In genomic region chr1:198234511-198235251, GRCh38 we compare ENCODE assay signal across 8 cellular contexts.
DNase-seq lines count a peak whose midpoint lies in the region; ATAC-seq, FAIRE-seq and TF ChIP-seq lines count a peak whose summit lies in the region.

No MANE protein-coding gene starts in this region.

- DNase-seq in KBM-7 (peak; percentile 32), endothelial cell of umbilical vein (ENCODE audit: low read depth, low spot score) (peak; percentile 66), omental fat pad (ENCODE audit: low spot score) (no peak), suprapubic skin (ENCODE audit: low spot score in 2 of 2) (no peak), iPS-NIHi7 (ENCODE audit: extremely low spot score) (no peak), NCI-H1436 (lab: John Stamatoyannopoulos, UW) (no peak), AG08396 (ENCODE audit: low spot score) (no peak)

- intact Hi-C loops in endothelial cell of umbilical vein (cut with micrococcal nuclease), result loop anchor here (1.0 to 2.0 kb wide), 2 partner anchors 18 to 35 kb away; no protein-coding TSS in a partner anchor

- WGBS in suprapubic skin, result 40% methylated on average over 5 of the region's 5 CpGs

- H3K4me1 ChIP-seq in endothelial cell of umbilical vein (ENCODE audit: control insufficient read depth, extremely low read depth, insufficient read depth, low read length), result peaks cover 15% of the 10 kb centered on the region
- peaks cover 15% of the 10 kb centered on the region for H3K4me1 ChIP-seq in suprapubic skin

- peak overlapping the region; percentile 87 for H3K4me2 ChIP-seq in endothelial cell of umbilical vein (ENCODE audit: insufficient read depth, low read length)

- peak overlapping the region; percentile 12 for H3K9ac ChIP-seq in endothelial cell of umbilical vein (replicated peaks; ENCODE audit: extremely low read depth, insufficient read depth, low read length)

- no peaks in the 10 kb centered on the region for H3K27me3 ChIP-seq in endothelial cell of umbilical vein (ENCODE audit: control insufficient read depth in 2 of 2, insufficient read depth in 2 of 2, low read length in 2 of 2)
- no peaks in the 10 kb centered on the region for H3K27me3 ChIP-seq in suprapubic skin

- H3K27ac ChIP-seq in endothelial cell of umbilical vein (ENCODE audit: insufficient read depth, low read depth, low read length) (no peak overlapping the region), suprapubic skin (no peak overlapping the region)

- CTCF ChIA-PET in endothelial cell of umbilical vein (lab: Charles Lee), result interaction anchor here (0.6 to 0.8 kb wide), 2 partner anchors 9 to 81 kb away, joined by 3 read pairs; no protein-coding TSS in a partner anchor

- no peak overlapping the region for H2AFZ ChIP-seq in endothelial cell of umbilical vein (ENCODE audit: low read depth, low read length)

- TSS peak; percentile 39 for BruUV-seq in endothelial cell of umbilical vein (replicated peaks; lab: Mats Ljungman, UMichigan)

- H3K4me3 ChIP-seq in endothelial cell of umbilical vein (replicated peaks in 1 of 3; ENCODE audit: insufficient read depth in 1 of 3, low read depth in 1 of 3, low read length in 3 of 3) (peak overlapping the region in 2 of 3 experiments; percentile 19 to 77), suprapubic skin (no peak overlapping the region)

- no peak for TF ChIP-seq EP300 in suprapubic skin (IDR thresholded peaks at IDR 0.05)

- no peaks in the 10 kb centered on the region for H3K36me3 ChIP-seq in endothelial cell of umbilical vein (ENCODE audit: control insufficient read depth in 2 of 2, extremely low read depth in 1 of 2, insufficient read depth in 2 of 2, low read length in 2 of 2)
- peaks cover 12% of the 10 kb centered on the region for H3K36me3 ChIP-seq in suprapubic skin

- TF ChIP-seq POLR2A in endothelial cell of umbilical vein (IDR thresholded peaks at IDR 0.05; ENCODE audit: low read depth, low read length) (no peak), suprapubic skin (IDR thresholded peaks at IDR 0.05) (no peak)

- ATAC-seq in GM19043 (IDR thresholded peaks at IDR 0.05; ENCODE audit: low read depth, unreplicated experiment) (peak; percentile 57), omental fat pad (ENCODE audit: low FRiP score) (peak; percentile 82)

- H3K9me3 ChIP-seq in endothelial cell of umbilical vein (replicated peaks; ENCODE audit: control insufficient read depth, insufficient read depth, low read length), result no peaks in the 10 kb centered on the region
- no peaks in the 10 kb centered on the region for H3K9me3 ChIP-seq in suprapubic skin

- peaks cover 22% of the 10 kb centered on the region for H4K20me1 ChIP-seq in endothelial cell of umbilical vein (replicated peaks; ENCODE audit: control insufficient read depth, extremely low read depth, insufficient read depth, low read length)

- POLR2A ChIA-PET in endothelial cell of umbilical vein (lab: Charles Lee), result no interaction called here

- H3K79me2 ChIP-seq in endothelial cell of umbilical vein (ENCODE audit: control insufficient read depth, insufficient read depth, low read length), result peaks cover 35% of the 10 kb centered on the region

- no peak for TF ChIP-seq CTCF in endothelial cell of umbilical vein (IDR thresholded peaks at IDR 0.05; ENCODE audit: extremely low read depth in 1 of 2, insufficient read depth in 1 of 2, low read depth in 1 of 2, low read length in 2 of 2)
- no peak for TF ChIP-seq CTCF in omental fat pad (IDR thresholded peaks at IDR 0.05)
- no peak for TF ChIP-seq CTCF in suprapubic skin (IDR thresholded peaks at IDR 0.05)

- H3K9me1 ChIP-seq in endothelial cell of umbilical vein (replicated peaks; ENCODE audit: control insufficient read depth, extremely low read depth, insufficient read depth, low read length), result no peaks in the 10 kb centered on the region

- FAIRE-seq in endothelial cell of umbilical vein (lab: Jason Lieb, UNC), result peak; percentile 73

- in situ Hi-C loops in KBM-7 (cut with MboI; ENCODE audit: low pct_unique_long_range_greater_than_20kb, low sequenced_read_pairs), result no loop called here

- dilution Hi-C loops in endothelial cell of umbilical vein (cut with MboI; ENCODE audit: extremely low pct_ligation_motif_present, low sequenced_read_pairs), result no loop called here

TF ChIP-seq in endothelial cell of umbilical vein, 7 proteins besides CTCF, POLR2A, EP300 and RAD21:
- TF ChIP-seq FOS (IDR thresholded peaks at IDR 0.05; ENCODE audit: borderline replicate concordance, insufficient read depth, low read length) (peak; percentile 80), EZH2 (IDR thresholded peaks at IDR 0.05; ENCODE audit: borderline replicate concordance, low read depth, low read length, severe bottlenecking) (no peak), JUN (IDR thresholded peaks at IDR 0.05; ENCODE audit: borderline replicate concordance, insufficient read depth, insufficient read length, low read depth) (peak; percentile 76), POLR2AphosphoS5 (IDR thresholded peaks at IDR 0.05; ENCODE audit: insufficient read depth, low read depth, low read length) (peak; percentile 52)

Comparison
In these comparisons a context has a peak if more than half of its experiments do, and no peak if none do; other contexts are left out.
1. DNase-seq: peak in KBM-7 (single experiment) and endothelial cell of umbilical vein (single experiment); none in omental fat pad (single experiment), suprapubic skin (0 of 2), iPS-NIHi7 (single experiment), NCI-H1436 (single experiment) and AG08396 (single experiment).